ENCODE assay signal across 8 cellular contexts in genomic region chr5:172282277-172283019, GRCh38. TPM values are rescaled to one million over a fixed set of nuclear protein-coding genes. Genes with fewer than 3 reads are reported as not detected.
DNase-seq lines count a peak whose midpoint lies in the region; ATAC-seq, FAIRE-seq and TF ChIP-seq lines count a peak whose summit lies in the region.

No MANE protein-coding gene starts in this region.

- H3K27me3 ChIP-seq in H7 (ENCODE audit: control insufficient read depth, insufficient read depth, low read length) (no peaks in the 10 kb centered on the region), foreskin keratinocyte (no peaks in the 10 kb centered on the region), skeletal muscle tissue (ENCODE audit: control insufficient read depth in 3 of 3, insufficient read depth in 3 of 3, low read length in 3 of 3) (no peaks in the 10 kb centered on the region)

- intact Hi-C loops in posterior vena cava (cut with DNase I) = loop anchor here (10.0 kb wide), 1 partner anchor 178 kb away; no protein-coding TSS in a partner anchor

- no peak for DNase-seq in H7
- DNase-seq in foreskin keratinocyte = peak in 1 of 2 donors; percentile 60
- no peak for DNase-seq in ureter (ENCODE audit: low spot score)
- DNase-seq in D721Med (ENCODE audit: insufficient read length, low spot score) = no peak
- DNase-seq in posterior vena cava (ENCODE audit: low spot score) = no peak

- peak; percentile 4; the same call in 2 of the 3 replicates for ATAC-seq in SK-N-SH treated with all-trans-retinoic acid at 6 μM for 48 hours
- ATAC-seq in foreskin keratinocyte = peak; percentile 1
- no peak for ATAC-seq in HG03457 (IDR thresholded peaks at IDR 0.05; ENCODE audit: unreplicated experiment)

- peak overlapping the region; percentile 30 for H3K27ac ChIP-seq in foreskin keratinocyte
- peak overlapping the region; percentile 84 for H3K27ac ChIP-seq in skeletal muscle tissue (ENCODE audit: low read depth, low read length)

- TF ChIP-seq CTCF in foreskin keratinocyte (conservative IDR thresholded peaks at IDR 0.05) (no peak), D721Med (IDR thresholded peaks at IDR 0.05; ENCODE audit: insufficient read depth, missing control alignments) (no peak)

- peak overlapping the region; percentile 82 for H3K4me3 ChIP-seq in H7 (ENCODE audit: insufficient read depth, low read depth, low read length)
- H3K4me3 ChIP-seq in skeletal muscle tissue (ENCODE audit: low read length in 3 of 3) = peak overlapping the region; percentile 80 to 83 (median 81)

- FAIRE-seq in D721Med (lab: Jason Lieb, UNC) = no peak

- H3K9me3 ChIP-seq in skeletal muscle tissue (ENCODE audit: control insufficient read depth in 3 of 3, low read length in 3 of 3) = no peaks in the 10 kb centered on the region

- H3K36me3 ChIP-seq in H7 (replicated peaks; ENCODE audit: control insufficient read depth, insufficient read depth, low read length) (no peaks in the 10 kb centered on the region), skeletal muscle tissue (ENCODE audit: control insufficient read depth in 3 of 3, insufficient read depth in 3 of 3, low read length in 3 of 3) (no peaks in the 10 kb centered on the region)

- H3K4me1 ChIP-seq in foreskin keratinocyte (peaks cover 11% of the 10 kb centered on the region), skeletal muscle tissue (ENCODE audit: control insufficient read depth in 3 of 3, insufficient read depth in 3 of 3, low read length in 3 of 3) (peaks cover 6 to 23% (median 23%) of the 10 kb centered on the region in 3 donors)

- peak overlapping the region; percentile 83 to 86 (median 84) for H3K9ac ChIP-seq in skeletal muscle tissue (ENCODE audit: low read depth in 1 of 3, low read length in 3 of 3)

TF ChIP-seq in SK-N-SH treated with all-trans-retinoic acid at 6 μM for 48 hours, 23 proteins besides CTCF, POLR2A, EP300 and RAD21:
- TF ChIP-seq RARB (CRISPR knock-in tag; IDR thresholded peaks at IDR 0.05) (no peak), ZFP3 (CRISPR knock-in tag; IDR thresholded peaks at IDR 0.05) (peak; percentile 93), ISL1 (CRISPR knock-in tag; IDR thresholded peaks at IDR 0.05) (peak; percentile 25; the same call in 1 of the 2 replicates), TOX (CRISPR knock-in tag; IDR thresholded peaks at IDR 0.05; ENCODE audit: borderline replicate concordance) (no peak), OSR1 (CRISPR knock-in tag; IDR thresholded peaks at IDR 0.05) (no peak)

RNA-seq across cellular contexts. Expression of gene UBTD2, which starts 1.1 kb away (rescaled TPM):
- total RNA-seq in H7 (2014; rRNA removed; shearing (Covaris generic)) = 29.2 and 34.7 TPM in 2 replicates
- total RNA-seq in foreskin keratinocyte (17.1 and 18.7 TPM in 2 replicates), skeletal muscle tissue (45.9 TPM), ureter (14.6 TPM), posterior vena cava (10 to 100 TPM; 18.7 to 24.0 TPM)
- 9.9 and 10.2 TPM in 2 replicates for polyA plus RNA-seq in foreskin keratinocyte
